11 cellular contexts compared by ENCODE assay signal in genomic region chr10:114519756-114520288, GRCh38.
A peak's percentile ranks its signal among the peaks of the same experiment; 100 is the strongest.
DNase-seq lines count a peak whose midpoint lies in the region; ATAC-seq, FAIRE-seq and TF ChIP-seq lines count a peak whose summit lies in the region.
"Had no signal": no experiment of that assay in that cellular context is flagged by ENCODE, and none has a peak within 500 bp of the region (broad histone marks: within the 10 kb centered on the region; RNA-seq: fewer than 3 reads in every experiment).

No MANE protein-coding gene starts in this region.

- no TSS peak for BruUV-seq in A673 (replicated peaks; lab: Mats Ljungman, UMichigan)

- CTCF ChIA-PET in activated naive CD4-positive, alpha-beta T cell treated with anti-CD3 and anti-CD28 coated beads for 36 hours (lab: Charles Lee): interaction anchor here (0.6 to 21.9 kb wide), 4 partner anchors 17 to 48 kb away, joined by 3 to 307 read pairs (median 22); no protein-coding TSS in a partner anchor
- CTCF ChIA-PET in A673 (lab: Charles Lee): no interaction called here

- no peaks in the 10 kb centered on the region for H3K27me3 Mint-ChIP-seq in activated naive CD4-positive, alpha-beta T cell treated with anti-CD3 and anti-CD28 coated beads for 36 hours (ENCODE audit: low read depth)

- no peak for TF ChIP-seq CTCF in bronchial epithelial cell (IDR thresholded peaks at IDR 0.05; ENCODE audit: insufficient read depth, low read length, severe bottlenecking)
- no peak for TF ChIP-seq CTCF in vagina (IDR thresholded peaks at IDR 0.05)
- TF ChIP-seq CTCF in A673 (conservative IDR thresholded peaks at IDR 0.05; ENCODE audit: low read depth, low read length): no peak

- H3K36me3 Mint-ChIP-seq in activated naive CD4-positive, alpha-beta T cell treated with anti-CD3 and anti-CD28 coated beads for 36 hours (ENCODE audit: low read depth): peaks cover 2% of the 10 kb centered on the region

- no peaks in the 10 kb centered on the region for H3K9me3 Mint-ChIP-seq in activated naive CD4-positive, alpha-beta T cell treated with anti-CD3 and anti-CD28 coated beads for 36 hours
- H3K9me3 Mint-ChIP-seq: activated T-helper 2 cell treated with anti-CD3 and anti-CD28 coated beads, Interferon-gamma antibody, Interleukin-2, Interleukin-4, amounts not matched to agents 10 μg/mL and 5 μg/mL and 100 μg/mL, durations not matched to agents 14 hours and 24 hours and 36 hours had no signal

- peaks cover 44 to 55% of the 10 kb centered on the region in 2 donors for H3K4me1 ChIP-seq in mucosa of rectum (ENCODE audit: control insufficient read depth in 2 of 2, insufficient read depth in 2 of 2, low read length in 2 of 2)
- peaks cover 80% of the 10 kb centered on the region for H3K4me1 ChIP-seq in vagina
- peaks cover 14% of the 10 kb centered on the region for H3K4me1 ChIP-seq in A673 (ENCODE audit: insufficient read depth, low read length, poor library complexity, severe bottlenecking)

- no peak for DNase-seq in activated naive CD4-positive, alpha-beta T cell treated with anti-CD3 and anti-CD28 coated beads for 36 hours
- DNase-seq in activated naive CD4-positive, alpha-beta T cell (lab: John Stamatoyannopoulos, UW): no peak
- DNase-seq in bronchial epithelial cell (ENCODE audit: low read depth) (peak; percentile 46), vagina (ENCODE audit: extremely low spot score in 2 of 2) (no peak), A673 (ENCODE audit: low spot score) (no peak), mesenteric fat pad (ENCODE audit: low spot score) (no peak)
- DNase-seq: BE2C, T-helper 1 cell had no signal

- intact Hi-C loops in activated naive CD4-positive, alpha-beta T cell treated with anti-CD3 and anti-CD28 coated beads for 36 hours (cut with micrococcal nuclease): loop anchor here (1.0 kb wide), 1 partner anchor 21 kb away; no protein-coding TSS in a partner anchor
- intact Hi-C loops in vagina (cut with DNase I) (no loop called here), A673 (cut with micrococcal nuclease; ENCODE audit: unreplicated experiment) (no loop called here)

- FAIRE-seq in bronchial epithelial cell (lab: Jason Lieb, UNC): no peak

- no peaks in the 10 kb centered on the region for H3K27me3 ChIP-seq in bronchial epithelial cell (ENCODE audit: control insufficient read depth, insufficient read depth, low read length)
- H3K27me3 ChIP-seq in mucosa of rectum (ENCODE audit: control insufficient read depth in 2 of 2, insufficient read depth in 2 of 2, low read length in 2 of 2): no peaks in the 10 kb centered on the region
- no peaks in the 10 kb centered on the region for H3K27me3 ChIP-seq in vagina
- H3K27me3 ChIP-seq in A673 (replicated peaks; ENCODE audit: insufficient read depth, low read depth, low read length, poor library complexity): no peaks in the 10 kb centered on the region
- H3K27me3 ChIP-seq: BE2C had no signal

- peaks cover 3% of the 10 kb centered on the region for H3K36me3 ChIP-seq in bronchial epithelial cell (ENCODE audit: control insufficient read depth, insufficient read depth, low read length)
- H3K36me3 ChIP-seq in mucosa of rectum (ENCODE audit: control insufficient read depth in 2 of 2, insufficient read depth in 2 of 2, low read length in 2 of 2): no peaks in the 10 kb centered on the region
- H3K36me3 ChIP-seq in vagina: no peaks in the 10 kb centered on the region
- H3K36me3 ChIP-seq in A673 (ENCODE audit: insufficient read depth, low read length, poor library complexity, severe bottlenecking): no peaks in the 10 kb centered on the region
- H3K36me3 ChIP-seq: BE2C had no signal

- peaks cover 91% of the 10 kb centered on the region for H3K4me1 Mint-ChIP-seq in activated naive CD4-positive, alpha-beta T cell treated with anti-CD3 and anti-CD28 coated beads for 36 hours (ENCODE audit: low read depth)

- peak overlapping the region; percentile 40 for H3K4me3 Mint-ChIP-seq in activated naive CD4-positive, alpha-beta T cell treated with anti-CD3 and anti-CD28 coated beads for 36 hours

- POLR2A ChIA-PET in A673 (lab: Charles Lee; ENCODE audit: low non-redundant PET): no interaction called here

- H3K4me3 ChIP-seq in bronchial epithelial cell (ENCODE audit: low read depth, low read length): no peak overlapping the region
- peak overlapping the region; percentile 8 to 34 for H3K4me3 ChIP-seq in mucosa of rectum (ENCODE audit: low read length in 2 of 2)
- no peak overlapping the region for H3K4me3 ChIP-seq in vagina
- H3K4me3 ChIP-seq in A673 (ENCODE audit: low read depth, low read length, poor library complexity, severe bottlenecking): no peak overlapping the region

- no peak for ATAC-seq in GM19395 (IDR thresholded peaks at IDR 0.05; ENCODE audit: unreplicated experiment)

- no peak for TF ChIP-seq POLR2A in vagina (IDR thresholded peaks at IDR 0.05)

- H3K9me3 ChIP-seq in mucosa of rectum (ENCODE audit: control insufficient read depth in 2 of 2, low read length in 2 of 2) (no peaks in the 10 kb centered on the region), vagina (no peaks in the 10 kb centered on the region), A673 (ENCODE audit: low read depth, low read length, poor library complexity, severe bottlenecking) (no peaks in the 10 kb centered on the region)
- H3K9me3 ChIP-seq: BE2C had no signal

- peak overlapping the region; percentile 99 for H3K27ac Mint-ChIP-seq in activated naive CD4-positive, alpha-beta T cell treated with anti-CD3 and anti-CD28 coated beads for 36 hours

- peak overlapping the region; percentile 36 to 57 for H3K9ac ChIP-seq in mucosa of rectum (ENCODE audit: low read depth in 1 of 2, low read length in 2 of 2)

- H3K27ac ChIP-seq in mucosa of rectum (ENCODE audit: low read depth in 2 of 2, low read length in 2 of 2) (peak overlapping the region; percentile 93), vagina (peak overlapping the region; percentile 90), A673 (ENCODE audit: low read depth, low read length, poor library complexity, severe bottlenecking) (no peak overlapping the region)

Comparison
In these comparisons a context has a peak if more than half of its experiments do, and no peak if none do; other contexts are left out.
1. H3K4me3 ChIP-seq: peak in mucosa of rectum (2 of 2); none in bronchial epithelial cell (single experiment), vagina (0 of 2) and A673 (single experiment).